24 cellular contexts compared by ENCODE assay signal in genomic region chr17:81012574-81013447, GRCh38.
"Had no signal": no experiment of that assay in that cellular context is flagged by ENCODE, and none has a peak within 500 bp of the region (broad histone marks: within the 10 kb centered on the region; RNA-seq: fewer than 3 reads in every experiment).

No MANE protein-coding gene starts in this region.

- H3K4me3 ChIP-seq: colonic mucosa, tibial artery, uterus had no signal

- H2AFZ ChIP-seq: parathyroid adenoma had no signal

- H3K79me2 ChIP-seq: parathyroid adenoma had no signal

- H3K4me1 ChIP-seq: parathyroid adenoma, uterus had no signal

- ATAC-seq: activated CD8-positive, alpha-beta T cell treated with anti-CD3 and anti-CD28 coated beads for 36 hours; naive thymus-derived CD8-positive, alpha-beta T cell had no signal

- H3K27me3 ChIP-seq: brain microvascular endothelial cell, colonic mucosa, neutrophil, tibial artery, uterus had no signal

- H3K27ac Mint-ChIP-seq: activated B cell treated with CpG ODN at 0.5 μM for 24 hours; activated CD8-positive, alpha-beta T cell treated with anti-CD3 and anti-CD28 coated beads for 36 hours; endodermal cell had no signal

- H3K9ac ChIP-seq: parathyroid adenoma had no signal

- H3K27ac ChIP-seq: brain microvascular endothelial cell, colonic mucosa, neutrophil, parathyroid adenoma, tibial artery, uterus had no signal

- H3K36me3 ChIP-seq: brain microvascular endothelial cell, colonic mucosa, neutrophil, uterus had no signal

- DNase-seq: activated B cell treated with CpG ODN at 0.5 μM for 24 hours; activated CD4-positive, alpha-beta T cell treated with anti-CD3 and anti-CD28 coated beads for 48 hours; activated CD8-positive, alpha-beta T cell treated with anti-CD3 and anti-CD28 coated beads for 36 hours; activated naive CD4-positive, alpha-beta T cell treated with anti-CD3 and anti-CD28 coated beads, Interleukin-2, amount 50 U/mL, for 16 hours; activated T-cell treated with anti-CD3 and anti-CD28 coated beads, Interleukin-2, amount 50 U/mL, for 1 hour; aorta; colonic mucosa; endodermal cell; foreskin melanocyte; mesendoderm; naive thymus-derived CD8-positive, alpha-beta T cell; stimulated activated CD4-positive, alpha-beta T cell treated with anti-CD3 and anti-CD28 coated beads, Interleukin-12 subunit alpha, Interleukin-12 subunit beta, amount 100 ng/mL, for 4 hours; stimulated activated CD4-positive, alpha-beta T cell treated with anti-CD3 and anti-CD28 coated beads, Interleukin-1b, Interleukin-23, amount 100 ng/mL, for 48 hours; stimulated activated CD8-positive, alpha-beta memory T cell treated with anti-CD3 and anti-CD28 coated beads, Interleukin-4, amount 100 ng/mL, for 48 hours; stimulated activated naive CD4-positive, alpha-beta T cell; substantia nigra; T-helper 1 cell; T-helper 9 cell; tibial artery; uterus had no signal

- H3K27me3 Mint-ChIP-seq: activated B cell treated with CpG ODN at 0.5 μM for 24 hours; activated CD8-positive, alpha-beta T cell treated with anti-CD3 and anti-CD28 coated beads for 36 hours; central memory CD8-positive, alpha-beta T cell; naive thymus-derived CD8-positive, alpha-beta T cell had no signal

- H3K9me3 Mint-ChIP-seq: central memory CD8-positive, alpha-beta T cell had no signal

- H3K4me3 Mint-ChIP-seq: activated B cell treated with CpG ODN at 0.5 μM for 24 hours; activated CD8-positive, alpha-beta T cell treated with anti-CD3 and anti-CD28 coated beads for 36 hours; central memory CD8-positive, alpha-beta T cell; endodermal cell; naive thymus-derived CD8-positive, alpha-beta T cell had no signal

- H3K9me3 ChIP-seq: colonic mucosa had no signal
